ENCODE assay signal across 9 cellular contexts in genomic region chr2:402721-403120, GRCh38.
"Had no signal": no experiment of that assay in that cellular context is flagged by ENCODE, and none has a peak within 500 bp of the region (broad histone marks: within the 10 kb centered on the region; RNA-seq: fewer than 3 reads in every experiment).

No MANE protein-coding gene starts in this region.

- H3K36me3 ChIP-seq: HAP-1 had no signal

- H3K4me3 Mint-ChIP-seq: HFFc6 had no signal

- H3K27me3 Mint-ChIP-seq: IgD-negative memory B cell had no signal

- H3K4me3 ChIP-seq: GM23248, HAP-1 had no signal

- ATAC-seq: HCT116, HepG2 had no signal

- H3K27ac ChIP-seq: GM23248, HL-60 had no signal

- H3K4me1 ChIP-seq: HAP-1 had no signal

- H3K9me3 ChIP-seq: HAP-1 had no signal

- H3K36me3 Mint-ChIP-seq: IgD-negative memory B cell had no signal

- H3K27ac Mint-ChIP-seq: HFFc6 had no signal

- DNase-seq: GM23248, GOT3, H7, HFFc6 had no signal
